12 cellular contexts compared by ENCODE assay signal in the genomic region with DNA sequence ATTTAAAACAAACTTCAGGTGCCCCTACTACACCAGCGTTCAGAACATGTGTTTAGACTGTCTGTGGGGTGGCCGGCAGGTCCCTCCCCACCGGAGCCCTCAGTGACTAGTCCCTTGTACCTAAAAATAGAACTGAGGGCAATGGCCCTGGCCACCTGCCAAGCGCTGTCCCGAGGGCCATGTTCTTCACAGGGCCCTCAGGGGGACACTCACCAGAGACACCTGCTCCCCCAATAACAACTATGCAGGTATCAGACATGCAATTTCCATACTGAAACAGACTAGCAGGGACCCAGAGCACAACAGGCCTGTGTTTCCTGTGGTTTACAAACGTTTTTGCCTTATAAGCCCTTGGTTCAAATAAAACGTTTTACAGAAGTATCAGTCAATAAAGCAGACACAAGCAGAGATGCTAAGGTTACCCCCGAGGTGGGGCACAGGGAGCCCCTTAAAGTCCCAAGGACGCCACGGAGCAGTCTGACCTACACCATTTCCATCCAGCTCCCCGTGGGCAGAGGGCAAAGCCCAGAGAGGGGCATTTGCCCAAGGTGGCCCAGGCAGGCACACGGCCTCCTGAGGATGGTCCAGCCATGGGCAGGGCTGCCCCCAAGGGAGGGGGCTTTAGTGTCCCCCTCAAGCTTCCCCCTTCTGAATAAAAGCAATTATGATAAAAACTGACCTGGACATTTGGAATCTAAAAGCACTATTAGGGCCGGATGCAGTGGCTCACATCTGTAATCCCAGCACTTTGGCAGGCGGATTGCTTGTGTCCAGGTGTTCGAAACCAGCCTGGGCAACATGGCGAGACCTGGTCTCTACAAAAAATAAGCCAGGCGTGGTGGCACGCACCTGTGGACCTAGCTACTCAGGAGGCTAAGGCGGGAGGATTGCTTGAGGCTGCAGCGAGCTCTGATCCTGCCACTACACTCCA. TPM values are rescaled to one million over a fixed set of nuclear protein-coding genes. Genes with fewer than 3 reads are reported as not detected.
A peak's percentile ranks its signal among the peaks of the same experiment; 100 is the strongest.
DNase-seq lines count a peak whose midpoint lies in the region; ATAC-seq, FAIRE-seq and TF ChIP-seq lines count a peak whose summit lies in the region.
"Had no signal": no experiment of that assay in that cellular context is flagged by ENCODE, and none has a peak within 500 bp of the region (broad histone marks: within the 10 kb centered on the region; RNA-seq: fewer than 3 reads in every experiment).

No MANE protein-coding gene starts in this region.

- no TSS peak for BruUV-seq in HepG2 (replicated peaks; lab: Mats Ljungman, UMichigan)

- ATAC-seq in HepG2: peak; percentile 2; the same call in 2 of the 3 replicates
- no peak for ATAC-seq in right lobe of liver
- ATAC-seq in GM19455 (IDR thresholded peaks at IDR 0.05; ENCODE audit: unreplicated experiment): no peak

- CTCF ChIA-PET in HepG2 (lab: Yijun Ruan, JAX; ENCODE audit: low intra/inter-chr PET ratio, low total read pairs): no interaction called here

- intact Hi-C loops in HepG2 (cut with micrococcal nuclease; ENCODE audit: unreplicated experiment) (loop anchor here (5.0 kb wide), 1 partner anchor 38 kb away; no protein-coding TSS in a partner anchor), right lobe of liver (cut with DNase I) (no loop called here)

- no peak overlapping the region for H3K27ac ChIP-seq in HepG2 (ENCODE audit: extremely low read length, insufficient read depth, low read length)
- no peak overlapping the region for H3K27ac ChIP-seq in right lobe of liver

- H3K36me3 ChIP-seq in HepG2 (replicated peaks in 1 of 2; ENCODE audit: control insufficient read depth in 1 of 2, insufficient read depth in 2 of 2, low read length in 2 of 2) (no peaks in the 10 kb centered on the region), right lobe of liver (no peaks in the 10 kb centered on the region)

- H3K79me2 ChIP-seq in HepG2 (ENCODE audit: insufficient read depth, low read length): no peaks in the 10 kb centered on the region

- TF ChIP-seq RAD21 in HepG2 (CRISPR knock-in tag; IDR thresholded peaks at IDR 0.05): no peak

- H3K9me3 ChIP-seq in HepG2 (ENCODE audit: low read length) (no peaks in the 10 kb centered on the region), right lobe of liver (no peaks in the 10 kb centered on the region)

- no peak for FAIRE-seq in HepG2 (lab: Jason Lieb, UNC)

- H3K4me1 ChIP-seq in HepG2 (ENCODE audit: insufficient read depth, low read length): peaks cover 47% of the 10 kb centered on the region
- H3K4me1 ChIP-seq in right lobe of liver: no peaks in the 10 kb centered on the region

- no peaks in the 10 kb centered on the region for H4K20me1 ChIP-seq in HepG2 (ENCODE audit: insufficient read depth, low read length)

- H3K4me2 ChIP-seq in HepG2 (ENCODE audit: low read depth, low read length): peak overlapping the region; percentile 87

- peaks cover 4% of the 10 kb centered on the region for H3K4me1 Mint-ChIP-seq in endothelial cell (ENCODE audit: unreplicated experiment)
- H3K4me1 Mint-ChIP-seq: activated naive CD8-positive, alpha-beta T cell treated with anti-CD3 and anti-CD28 coated beads for 36 hours had no signal

- in situ Hi-C loops in HepG2 (cut with HindIII; ENCODE audit: extremely low pct_ligation_motif_present, low pct_unique_long_range_greater_than_20kb): no loop called here

- H3K27me3 Mint-ChIP-seq in endothelial cell (ENCODE audit: unreplicated experiment): peaks cover 3% of the 10 kb centered on the region
- H3K27me3 Mint-ChIP-seq: activated naive CD8-positive, alpha-beta T cell treated with anti-CD3 and anti-CD28 coated beads for 36 hours; IgD-negative memory B cell; naive B cell had no signal

- H3K4me3 ChIP-seq in HepG2 (replicated peaks in 1 of 3; ENCODE audit: insufficient read depth in 1 of 3, low read depth in 2 of 3, low read length in 3 of 3) (peak overlapping the region in 2 of 3 experiments; percentile 10 to 67; a peak in 2 of 6 replicates), right lobe of liver (no peak overlapping the region)

- no peaks in the 10 kb centered on the region for H3K9me3 Mint-ChIP-seq in endothelial cell (ENCODE audit: unreplicated experiment)
- H3K9me3 Mint-ChIP-seq: activated naive CD8-positive, alpha-beta T cell treated with anti-CD3 and anti-CD28 coated beads for 36 hours; naive B cell; T-helper 1 cell treated with Interleukin-12 subunit alpha and Interleukin-12 subunit beta and Interleukin-4 antibody, amounts not matched to agents 30 μg/mL and 1 μg/mL, for 36 hours had no signal

- POLR2A ChIA-PET in HepG2 (lab: Yijun Ruan, JAX): interaction anchor here (0.9 to 2.2 kb wide), 2 partner anchors 41 to 83 kb away, joined by 3 to 10 read pairs; no protein-coding TSS in a partner anchor

- no peak overlapping the region for H2AFZ ChIP-seq in HepG2 (ENCODE audit: low read length)

- no peak for TF ChIP-seq CTCF in HepG2 (CRISPR knock-in tag; IDR thresholded peaks at IDR 0.05)
- no peak for TF ChIP-seq CTCF in right lobe of liver (IDR thresholded peaks at IDR 0.05)
- no peak for TF ChIP-seq CTCF in endothelial cell (IDR thresholded peaks at IDR 0.05; ENCODE audit: unreplicated experiment)

- WGBS in HepG2 (ENCODE audit: low lambda C conversion rate): 48% methylated on average over 20 of the region's 20 CpGs
- 46% methylated on average over 11 of the region's 20 CpGs for whole genome bisulfite sequencing in right lobe of liver (ENCODE audit: insufficient coverage, low coverage, low lambda C conversion rate, missing lambda C conversion rate)

- no peaks in the 10 kb centered on the region; a peak in 2 of 5 replicates for H3K27me3 ChIP-seq in HepG2 (ENCODE audit: control insufficient read depth in 1 of 2, insufficient read depth in 2 of 2, low read length in 2 of 2)
- H3K27me3 ChIP-seq in right lobe of liver: no peaks in the 10 kb centered on the region

- no peak overlapping the region for H3K4me3 Mint-ChIP-seq in endothelial cell (ENCODE audit: unreplicated experiment)
- H3K4me3 Mint-ChIP-seq: activated naive CD8-positive, alpha-beta T cell treated with anti-CD3 and anti-CD28 coated beads for 36 hours; naive B cell; T-helper 1 cell treated with Interleukin-12 subunit alpha and Interleukin-12 subunit beta and Interleukin-4 antibody, amounts not matched to agents 30 μg/mL and 1 μg/mL, for 36 hours had no signal

- peak overlapping the region; percentile 53 for H3K27ac Mint-ChIP-seq in endothelial cell (ENCODE audit: unreplicated experiment)
- H3K27ac Mint-ChIP-seq: activated naive CD8-positive, alpha-beta T cell treated with anti-CD3 and anti-CD28 coated beads for 36 hours; IgD-negative memory B cell; T-helper 1 cell treated with Interleukin-12 subunit alpha and Interleukin-12 subunit beta and Interleukin-4 antibody, amounts not matched to agents 30 μg/mL and 1 μg/mL, for 36 hours had no signal

- no peaks in the 10 kb centered on the region for H3K36me3 Mint-ChIP-seq in endothelial cell (ENCODE audit: low read depth, unreplicated experiment)
- H3K36me3 Mint-ChIP-seq: activated naive CD8-positive, alpha-beta T cell treated with anti-CD3 and anti-CD28 coated beads for 36 hours; IgD-negative memory B cell; naive B cell had no signal

- DNase-seq in HepG2 (ENCODE audit: low spot score) (no peak), right lobe of liver (no peak), HuH-7.5 (ENCODE audit: low spot score) (peak; percentile 43), endothelial cell (ENCODE audit: low spot score) (no peak), T-helper 1 cell (no peak)
- no peak for DNase-seq in stimulated activated naive CD4-positive, alpha-beta T cell (lab: John Stamatoyannopoulos, UW)
- DNase-seq in activated naive CD4-positive, alpha-beta T cell treated with anti-CD3 and anti-CD28 coated beads, Interleukin-2, amount 50 U/mL, for 16 hours: no peak
- DNase-seq: activated naive CD8-positive, alpha-beta T cell treated with anti-CD3 and anti-CD28 coated beads for 36 hours; naive B cell had no signal

- TF ChIP-seq POLR2A in HepG2 (IDR thresholded peaks at IDR 0.05; ENCODE audit: insufficient read depth in 1 of 2, low read depth in 2 of 2, low read length in 2 of 2): no peak
- no peak for TF ChIP-seq POLR2A in right lobe of liver (IDR thresholded peaks at IDR 0.05)

- no peak overlapping the region for H3K9ac ChIP-seq in HepG2 (ENCODE audit: insufficient read depth, low read depth, low read length)

- TF ChIP-seq EP300 in HepG2 (IDR thresholded peaks at IDR 0.05; ENCODE audit: low read depth in 2 of 2, low read length in 2 of 2) (no peak), HepG2 (CRISPR knock-in tag; IDR thresholded peaks at IDR 0.05; ENCODE audit: borderline replicate concordance) (no peak)

RNA-seq across cellular contexts. Expression of gene MYLK3, which starts 0.9 kb away (rescaled TPM):
- total RNA-seq in HepG2 (2016; rRNA removed; fragmentation: Illumina TruSeq; extraction: Trizol): 0.13 and 0.18 TPM in 2 replicates
- total RNA-seq in HepG2 (2016; cell fraction: cytosol; rRNA removed; fragmentation: Illumina TruSeq; extraction: Trizol; ENCODE audit: low read depth): not detected in 2 replicates
- total RNA-seq in HepG2 (2016; cell fraction: insoluble cytoplasmic fraction; rRNA removed; fragmentation: Illumina TruSeq; extraction: Trizol): 0.11 and 0.27 TPM in 2 replicates
- 0.03 and 0.19 TPM in 2 replicates for total RNA-seq in HepG2 (2016; cell fraction: membrane; rRNA removed; fragmentation: Illumina TruSeq; extraction: Trizol)
- total RNA-seq in HepG2 (2016; cell fraction: nucleus; rRNA removed; fragmentation: Illumina TruSeq; extraction: Trizol): 0.44 and 0.47 TPM in 2 replicates
- polyA plus RNA-seq in HepG2 (2011; rRNA removed): 0.04 TPM in 2 replicates
- polyA plus RNA-seq in HepG2 (2011; cell fraction: cytosol; rRNA removed): 0.01 and 0.05 TPM in 2 replicates
- 0.07 and 0.08 TPM in 2 replicates for polyA plus RNA-seq in HepG2 (2011; cell fraction: nucleus; rRNA removed)
- 0.01 and 0.11 TPM in 2 replicates for polyA plus RNA-seq in HepG2 (2012)
- polyA plus RNA-seq in HepG2 (2016; cell fraction: cytosol; fragmentation: Illumina TruSeq; extraction: Trizol; ENCODE audit: low read depth): 0.01 TPM in 1 of 2 replicates, not detected in the other
- polyA plus RNA-seq in HepG2 (2016; cell fraction: insoluble cytoplasmic fraction; fragmentation: Illumina TruSeq; extraction: Trizol; ENCODE audit: low read depth): 0.04 and 0.07 TPM in 2 replicates
- 0.15 TPM in 1 of 2 replicates, not detected in the other for polyA plus RNA-seq in HepG2 (2016; cell fraction: membrane; fragmentation: Illumina TruSeq; extraction: Trizol; ENCODE audit: low read depth)
- not detected in 2 replicates for polyA plus RNA-seq in HepG2 (2016; cell fraction: nucleus; fragmentation: Illumina TruSeq; extraction: Trizol; ENCODE audit: insufficient read depth, low read depth)
- 1.0 and 2.2 TPM in 2 replicates for polyA minus RNA-seq in HepG2 (2011; rRNA and poly(A)+ RNA removed; ENCODE audit: low replicate concordance)
- polyA minus RNA-seq in HepG2 (2011; cell fraction: cytosol; rRNA and poly(A)+ RNA removed): not detected in 2 replicates
- polyA minus RNA-seq in HepG2 (2011; cell fraction: nucleus; rRNA and poly(A)+ RNA removed): 0.99 and 1.0 TPM in 2 replicates
- under 1 TPM; 0.06 to 0.44 (median 0.23) TPM for total RNA-seq in right lobe of liver
- total RNA-seq in endothelial cell (ENCODE audit: unreplicated experiment): 0.95 TPM
- polyA plus RNA-seq: IgD-negative memory B cell had no signal

RNA-seq across cellular contexts. Expression of gene ORC6, which starts 59.6 kb away (rescaled TPM):
- 57.3 and 69.8 TPM in 2 replicates for total RNA-seq in HepG2 (2016; rRNA removed; fragmentation: Illumina TruSeq; extraction: Trizol)
- 18.7 and 20.4 TPM in 2 replicates for total RNA-seq in HepG2 (2016; cell fraction: cytosol; rRNA removed; fragmentation: Illumina TruSeq; extraction: Trizol; ENCODE audit: low read depth)
- 62.2 and 74.8 TPM in 2 replicates for total RNA-seq in HepG2 (2016; cell fraction: insoluble cytoplasmic fraction; rRNA removed; fragmentation: Illumina TruSeq; extraction: Trizol)
- 36.9 and 38.7 TPM in 2 replicates for total RNA-seq in HepG2 (2016; cell fraction: membrane; rRNA removed; fragmentation: Illumina TruSeq; extraction: Trizol)
- 60.3 and 79.3 TPM in 2 replicates for total RNA-seq in HepG2 (2016; cell fraction: nucleus; rRNA removed; fragmentation: Illumina TruSeq; extraction: Trizol)
- polyA plus RNA-seq in HepG2 (2011; rRNA removed): 22.9 and 34.2 TPM in 2 replicates
- 15.1 and 17.5 TPM in 2 replicates for polyA plus RNA-seq in HepG2 (2011; cell fraction: cytosol; rRNA removed)
- 19.4 and 21.6 TPM in 2 replicates for polyA plus RNA-seq in HepG2 (2011; cell fraction: nucleus; rRNA removed)
- 14.8 and 25.0 TPM in 2 replicates for polyA plus RNA-seq in HepG2 (2012)
- 9.2 and 9.5 TPM in 2 replicates for polyA plus RNA-seq in HepG2 (2016; cell fraction: cytosol; fragmentation: Illumina TruSeq; extraction: Trizol; ENCODE audit: low read depth)
- 52.3 and 58.4 TPM in 2 replicates for polyA plus RNA-seq in HepG2 (2016; cell fraction: insoluble cytoplasmic fraction; fragmentation: Illumina TruSeq; extraction: Trizol; ENCODE audit: low read depth)
- 16.8 and 18.0 TPM in 2 replicates for polyA plus RNA-seq in HepG2 (2016; cell fraction: membrane; fragmentation: Illumina TruSeq; extraction: Trizol; ENCODE audit: low read depth)
- polyA plus RNA-seq in HepG2 (2016; cell fraction: nucleus; fragmentation: Illumina TruSeq; extraction: Trizol; ENCODE audit: insufficient read depth, low read depth): 173 and 174 TPM in 2 replicates
- polyA minus RNA-seq in HepG2 (2011; rRNA and poly(A)+ RNA removed; ENCODE audit: low replicate concordance): 10.3 and 14.8 TPM in 2 replicates
- polyA minus RNA-seq in HepG2 (2011; cell fraction: cytosol; rRNA and poly(A)+ RNA removed): 5.6 and 8.0 TPM in 2 replicates
- 32.9 and 42.1 TPM in 2 replicates for polyA minus RNA-seq in HepG2 (2011; cell fraction: nucleus; rRNA and poly(A)+ RNA removed)
- total RNA-seq in right lobe of liver: 1 to 10 TPM in 2 of 6 experiments, under 1 TPM in 4; 0.18 to 4.8 (median 0.76) TPM
- 22.4 TPM for total RNA-seq in endothelial cell (ENCODE audit: unreplicated experiment)

Comparison
In these comparisons a context has a peak if more than half of its experiments do, and no peak if none do; other contexts are left out.
1. H3K4me3 ChIP-seq: peak in HepG2 (2 of 3); none in right lobe of liver (0 of 3).